ENCODE assay signal across 1 cellular context in the genomic region with DNA sequence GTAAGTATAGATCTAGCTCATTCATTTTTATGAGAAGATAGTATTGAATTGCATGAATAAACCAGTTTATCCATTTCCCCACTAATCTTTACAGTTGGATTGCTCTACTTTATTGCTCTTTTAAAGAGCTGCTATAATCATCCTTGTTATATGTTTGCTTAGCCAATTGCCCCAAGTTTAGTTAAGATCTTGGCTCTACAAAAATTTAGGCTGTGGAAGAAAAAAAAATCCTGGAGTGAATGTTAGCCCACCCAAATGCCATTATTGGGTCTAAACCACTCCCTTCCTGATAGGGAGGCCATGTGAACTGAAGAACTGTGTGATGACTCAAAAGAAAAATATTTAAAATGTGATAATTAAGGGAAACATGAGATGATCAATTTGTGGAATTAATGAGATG.
TF ChIP-seq lines count a peak whose summit lies in the region.

No MANE protein-coding gene starts in this region.

TF ChIP-seq in A549, 52 proteins besides CTCF, POLR2A, EP300 and RAD21 (continued from another document):
- TF ChIP-seq, protein P1, sequence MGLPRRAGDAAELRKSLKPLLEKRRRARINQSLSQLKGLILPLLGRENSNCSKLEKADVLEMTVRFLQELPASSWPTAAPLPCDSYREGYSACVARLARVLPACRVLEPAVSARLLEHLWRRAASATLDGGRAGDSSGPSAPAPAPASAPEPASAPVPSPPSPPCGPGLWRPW (IDR thresholded peaks at IDR 0.05), result no peak
- TF ChIP-seq RFX5 (IDR thresholded peaks at IDR 0.05), result no peak
- TF ChIP-seq JUNB (IDR thresholded peaks at IDR 0.05), result no peak
- TF ChIP-seq ESRRA (IDR thresholded peaks at IDR 0.05; ENCODE audit: borderline replicate concordance, low read length), result no peak
- no peak for TF ChIP-seq MYC (IDR thresholded peaks at IDR 0.05; ENCODE audit: borderline replicate concordance, low read length)
- no peak for TF ChIP-seq CBX2 (IDR thresholded peaks at IDR 0.05; ENCODE audit: borderline replicate concordance, low read depth)
- TF ChIP-seq POLR2AphosphoS2 (conservative IDR thresholded peaks at IDR 0.05; ENCODE audit: low read length), result no peak
- no peak for TF ChIP-seq CEBPB (IDR thresholded peaks at IDR 0.05)
- TF ChIP-seq RCOR1 (IDR thresholded peaks at IDR 0.05; ENCODE audit: low read depth, low read length), result no peak
- TF ChIP-seq NFE2L2 (conservative IDR thresholded peaks at IDR 0.05; ENCODE audit: low read length), result no peak
- no peak for TF ChIP-seq SMC3 (IDR thresholded peaks at IDR 0.05)
TF ChIP-seq in A549: peak in this region for 0.
